ENCODE assay signal across 8 cellular contexts in the genomic region with DNA sequence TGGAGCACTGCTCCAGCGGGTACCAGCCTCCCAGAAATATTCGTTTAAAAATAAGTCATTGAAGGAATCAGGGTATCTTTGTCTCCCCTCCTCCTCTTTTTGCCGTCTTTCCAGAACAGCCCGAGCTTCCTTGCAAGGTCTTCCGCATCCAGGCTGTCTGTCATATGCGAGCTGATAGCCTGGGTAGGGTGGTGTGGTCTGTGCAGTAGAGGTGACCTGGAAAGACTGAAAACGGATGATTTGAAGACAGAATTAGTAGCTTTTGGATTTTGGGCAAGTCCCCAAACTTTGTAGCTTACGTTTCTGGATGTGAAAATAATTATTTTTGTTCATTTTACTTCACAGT. TPM values are rescaled to one million over a fixed set of nuclear protein-coding genes. Genes with fewer than 3 reads are reported as not detected.
DNase-seq lines count a peak whose midpoint lies in the region; ATAC-seq and TF ChIP-seq lines count a peak whose summit lies in the region.

No MANE protein-coding gene starts in this region.

- H3K4me3 ChIP-seq in NB4 (ENCODE audit: low read depth, low read length) (peak overlapping the region; percentile 92), mucosa of descending colon (peak overlapping the region; percentile 41)

- H3K4me1 ChIP-seq in mucosa of descending colon (ENCODE audit: low read depth): peaks cover 7% of the 10 kb centered on the region

- H3K27me3 Mint-ChIP-seq in stimulated activated naive CD8-positive, alpha-beta T cell treated with anti-CD3 and anti-CD28 coated beads, Interleukin-15, Interleukin-2, amounts not matched to agents 100 ng/mL and 50 ng/mL, for 24 hours: no peaks in the 10 kb centered on the region
- H3K27me3 Mint-ChIP-seq in central memory CD8-positive, alpha-beta T cell: no peaks in the 10 kb centered on the region

- no peaks in the 10 kb centered on the region for H3K9me3 Mint-ChIP-seq in stimulated activated naive CD8-positive, alpha-beta T cell treated with anti-CD3 and anti-CD28 coated beads, Interleukin-15, Interleukin-2, amounts not matched to agents 100 ng/mL and 50 ng/mL, for 24 hours
- H3K9me3 Mint-ChIP-seq in central memory CD8-positive, alpha-beta T cell: no peaks in the 10 kb centered on the region

- H3K4me1 Mint-ChIP-seq in stimulated activated naive CD8-positive, alpha-beta T cell treated with anti-CD3 and anti-CD28 coated beads, Interleukin-15, Interleukin-2, amounts not matched to agents 100 ng/mL and 50 ng/mL, for 24 hours (ENCODE audit: low read depth): peaks cover 28% of the 10 kb centered on the region
- peaks cover 26% of the 10 kb centered on the region for H3K4me1 Mint-ChIP-seq in central memory CD8-positive, alpha-beta T cell

- no peaks in the 10 kb centered on the region for H3K36me3 Mint-ChIP-seq in stimulated activated naive CD8-positive, alpha-beta T cell treated with anti-CD3 and anti-CD28 coated beads, Interleukin-15, Interleukin-2, amounts not matched to agents 100 ng/mL and 50 ng/mL, for 24 hours (ENCODE audit: low read depth)
- peaks cover 6% of the 10 kb centered on the region for H3K36me3 Mint-ChIP-seq in central memory CD8-positive, alpha-beta T cell (ENCODE audit: insufficient read depth)

- H3K9me3 ChIP-seq in mucosa of descending colon: no peaks in the 10 kb centered on the region

- intact Hi-C loops in mucosa of descending colon (cut with DNase I, micrococcal nuclease): no loop called here

- no peak for DNase-seq in stimulated activated naive CD8-positive, alpha-beta T cell treated with anti-CD3 and anti-CD28 coated beads, Interleukin-15, Interleukin-2, amounts not matched to agents 100 U/mL and 50 U/mL, for 24 hours
- DNase-seq in NB4 (ENCODE audit: low read depth): peak; percentile 41
- DNase-seq in central memory CD8-positive, alpha-beta T cell (ENCODE audit: low spot score in 2 of 2): no peak
- no peak for DNase-seq in mucosa of descending colon
- DNase-seq in iPS-NIHi7 (ENCODE audit: extremely low spot score): no peak

- H3K27ac Mint-ChIP-seq in stimulated activated naive CD8-positive, alpha-beta T cell treated with anti-CD3 and anti-CD28 coated beads, Interleukin-15, Interleukin-2, amounts not matched to agents 100 ng/mL and 50 ng/mL, for 24 hours: peak overlapping the region; percentile 94
- peak overlapping the region; percentile 95 for H3K27ac Mint-ChIP-seq in central memory CD8-positive, alpha-beta T cell (ENCODE audit: low read depth)

- TF ChIP-seq CTCF in NB4 (IDR thresholded peaks at IDR 0.05; ENCODE audit: low read depth, low read length) (no peak), mucosa of descending colon (IDR thresholded peaks at IDR 0.05) (no peak)

- H3K36me3 ChIP-seq in mucosa of descending colon (ENCODE audit: low read depth): no peaks in the 10 kb centered on the region

- no peak for TF ChIP-seq POLR2A in NB4 (IDR thresholded peaks at IDR 0.05; ENCODE audit: extremely low read depth, insufficient read length)

- no peak for ATAC-seq in stimulated activated naive CD8-positive, alpha-beta T cell treated with anti-CD3 and anti-CD28 coated beads, Interleukin-15, Interleukin-2, amounts not matched to agents 100 U/mL and 50 U/mL, for 24 hours
- no peak for ATAC-seq in central memory CD8-positive, alpha-beta T cell (replicated peaks; ENCODE audit: extremely low read depth, poor library complexity, severe bottlenecking)
- ATAC-seq in mucosa of descending colon (peak; percentile 27), GM19397 (IDR thresholded peaks at IDR 0.05; ENCODE audit: unreplicated experiment) (no peak), HG02870 (IDR thresholded peaks at IDR 0.05; ENCODE audit: unreplicated experiment) (no peak)

- H3K4me3 Mint-ChIP-seq in stimulated activated naive CD8-positive, alpha-beta T cell treated with anti-CD3 and anti-CD28 coated beads, Interleukin-15, Interleukin-2, amounts not matched to agents 100 ng/mL and 50 ng/mL, for 24 hours: peak overlapping the region; percentile 99
- H3K4me3 Mint-ChIP-seq in central memory CD8-positive, alpha-beta T cell: peak overlapping the region; percentile 95

RNA-seq across cellular contexts. Expression of gene VPS50, which starts 0.5 kb away (rescaled TPM):
- total RNA-seq in mucosa of descending colon: 10 to 100 TPM; 24.6 to 42.4 (median 30.2) TPM

RNA-seq across cellular contexts. Expression of gene HEPACAM2, which starts 6.4 kb away (rescaled TPM):
- 100 to 1,000 TPM in 1 of 3 donors, 10 to 100 TPM in 2; 24.2 to 106 (median 70.6) TPM for total RNA-seq in mucosa of descending colon
